8 cellular contexts compared by ENCODE assay signal in genomic region chr13:23570099-23570926, GRCh38. TPM values are rescaled to one million over a fixed set of nuclear protein-coding genes. Genes with fewer than 3 reads are reported as not detected.
A peak's percentile ranks its signal among the peaks of the same experiment; 100 is the strongest.
DNase-seq lines count a peak whose midpoint lies in the region; ATAC-seq and TF ChIP-seq lines count a peak whose summit lies in the region.

Gene TNFRSF19 (plus strand): TSS chr13:23570412. CDS start chr13:23590184, 19,772 bp downstream.

- H3K9me3 ChIP-seq in ectodermal cell (ENCODE audit: control insufficient read depth, low read length) (no peaks in the 10 kb centered on the region), muscle layer of duodenum (ENCODE audit: control insufficient read depth in 1 of 2, low read length in 2 of 2) (no peaks in the 10 kb centered on the region)
- no peaks in the 10 kb centered on the region for H3K9me3 ChIP-seq in CD8-positive, alpha-beta T cell (ENCODE audit: low read length)

- H3K4me3 ChIP-seq in ectodermal cell (ENCODE audit: insufficient read depth, low read depth, low read length) (peak within 1 kb of the TSS; percentile 42), muscle layer of duodenum (ENCODE audit: low read depth in 1 of 2, low read length in 2 of 2) (peak within 1 kb of the TSS; percentile 3 to 34)
- no peak within 1 kb of the TSS for H3K4me3 ChIP-seq in CD8-positive, alpha-beta T cell (ENCODE audit: low read depth, low read length)

- no peak for ATAC-seq in GM19324 (IDR thresholded peaks at IDR 0.05; ENCODE audit: low FRiP score, unreplicated experiment)
- ATAC-seq in CD8-positive, alpha-beta T cell = no peak
- ATAC-seq in GM18907 (IDR thresholded peaks at IDR 0.05; ENCODE audit: unreplicated experiment) = no peak

- no peak for TF ChIP-seq CTCF in GM13977 (IDR thresholded peaks at IDR 0.05; ENCODE audit: extremely low read depth, insufficient read depth, missing control alignments)
- TF ChIP-seq CTCF in CD8-positive, alpha-beta T cell (IDR thresholded peaks at IDR 0.05) = no peak

- H3K27ac Mint-ChIP-seq in CD8-positive, alpha-beta T cell = no peak within 1 kb of the TSS

- H3K4me1 Mint-ChIP-seq in CD8-positive, alpha-beta T cell (ENCODE audit: low read depth) = no peaks in the 10 kb centered on the region

- peaks cover 14% of the 10 kb centered on the region for H3K4me1 ChIP-seq in ectodermal cell (ENCODE audit: control insufficient read depth, insufficient read depth, low read length)
- peaks cover 0 to 13% of the 10 kb centered on the region in 2 donors for H3K4me1 ChIP-seq in muscle layer of duodenum (ENCODE audit: control insufficient read depth in 1 of 2, insufficient read depth in 2 of 2, low read length in 2 of 2)
- H3K4me1 ChIP-seq in CD8-positive, alpha-beta T cell (ENCODE audit: insufficient read depth, low read length) = no peaks in the 10 kb centered on the region

- H3K9me3 Mint-ChIP-seq in CD8-positive, alpha-beta T cell = no peaks in the 10 kb centered on the region

- H3K27me3 ChIP-seq in ectodermal cell (ENCODE audit: control insufficient read depth, insufficient read depth, low read length, poor library complexity, severe bottlenecking) (no peaks in the 10 kb centered on the region), muscle layer of duodenum (ENCODE audit: low read depth, low read length) (no peaks in the 10 kb centered on the region)
- peaks cover 17% of the 10 kb centered on the region for H3K27me3 ChIP-seq in CD8-positive, alpha-beta T cell (ENCODE audit: insufficient read depth, low read length)

- H3K27ac ChIP-seq in ectodermal cell (ENCODE audit: insufficient read depth, low read depth, low read length, poor library complexity, severe bottlenecking) (peak within 1 kb of the TSS; percentile 74), muscle layer of duodenum (ENCODE audit: low read length) (no peak within 1 kb of the TSS)
- H3K27ac ChIP-seq in CD8-positive, alpha-beta T cell (ENCODE audit: low read depth, low read length) = no peak within 1 kb of the TSS

- CTCF ChIA-PET in CD8-positive, alpha-beta T cell (lab: Charles Lee) = no interaction called here

- no peaks in the 10 kb centered on the region for H3K36me3 Mint-ChIP-seq in CD8-positive, alpha-beta T cell

- peak; percentile 54 for DNase-seq in AG08396 (ENCODE audit: low spot score)
- peak; percentile 21 for DNase-seq in NCI-H1092 treated with DMSO at 0.1 percent for 48 hours (lab: John Stamatoyannopoulos, UW)
- no peak for DNase-seq in GM13977 (ENCODE audit: low spot score)
- no peak for DNase-seq in CD8-positive, alpha-beta T cell

- H3K36me3 ChIP-seq in ectodermal cell (ENCODE audit: control insufficient read depth, insufficient read depth, low read length) (no peaks in the 10 kb centered on the region), muscle layer of duodenum (ENCODE audit: control insufficient read depth in 1 of 2, insufficient read depth in 2 of 2, low read length in 2 of 2) (no peaks in the 10 kb centered on the region)
- no peaks in the 10 kb centered on the region for H3K36me3 ChIP-seq in CD8-positive, alpha-beta T cell (ENCODE audit: insufficient read depth, low read length)

- WGBS in ectodermal cell, 2 experiments = 35 to 39% methylated on average over 11 of the region's 11 CpGs

- peaks cover 56% of the 10 kb centered on the region for H3K27me3 Mint-ChIP-seq in CD8-positive, alpha-beta T cell (ENCODE audit: low read depth)

- in situ Hi-C loops in GM13977 (cut with MboI; ENCODE audit: low pct_unique_long_range_greater_than_20kb, low sequenced_read_pairs, unreplicated experiment) = no loop called here

- POLR2A ChIA-PET in CD8-positive, alpha-beta T cell (lab: Charles Lee) = no interaction called here

- intact Hi-C loops in CD8-positive, alpha-beta T cell (cut with DNase I, micrococcal nuclease) = loop anchor here (10.0 kb wide), 4 partner anchors 394 to 1966 kb away; partner anchors contain the start of gene MICU2 (in 1 of the 2)

- H3K4me3 Mint-ChIP-seq in CD8-positive, alpha-beta T cell = no peak within 1 kb of the TSS

RNA-seq across cellular contexts. Expression of gene TNFRSF19, which starts in this region (rescaled TPM):
- 64.3 TPM for polyA plus RNA-seq in ectodermal cell (2013, experiment 1 of 4)
- polyA plus RNA-seq in ectodermal cell (2013, experiment 2 of 4) = 79.0 TPM
- polyA plus RNA-seq in ectodermal cell (2013, experiment 3 of 4) = 72.1 TPM
- 79.6 TPM for polyA plus RNA-seq in ectodermal cell (2013, experiment 4 of 4)
- total RNA-seq in CD8-positive, alpha-beta T cell = not detected

Comparison
In these comparisons a context has a peak if more than half of its experiments do, and no peak if none do; other contexts are left out.
1. DNase-seq: peak in AG08396 (single experiment) and NCI-H1092 treated with DMSO at 0.1 percent for 48 hours (single experiment); none in GM13977 (single experiment) and CD8-positive, alpha-beta T cell (0 of 7).